Comparison of ENCODE assay signal across 16 cellular contexts in genomic region chr4:98672583-98673281, GRCh38. TPM values are rescaled to one million over a fixed set of nuclear protein-coding genes. Genes with fewer than 3 reads are reported as not detected.
DNase-seq lines count a peak whose midpoint lies in the region; ATAC-seq lines count a peak whose summit lies in the region.
"Had no signal": no experiment of that assay in that cellular context is flagged by ENCODE, and none has a peak within 500 bp of the region (broad histone marks: within the 10 kb centered on the region; RNA-seq: fewer than 3 reads in every experiment).

No MANE protein-coding gene starts in this region.

- intact Hi-C loops in CD4-positive, alpha-beta memory T cell (cut with micrococcal nuclease) = no loop called here

- H3K36me3 Mint-ChIP-seq in CD4-positive, CD25-positive, alpha-beta regulatory T cell = no peaks in the 10 kb centered on the region
- H3K36me3 Mint-ChIP-seq in CD4-positive, alpha-beta memory T cell = no peaks in the 10 kb centered on the region

- no peaks in the 10 kb centered on the region for H3K9me3 ChIP-seq in CD4-positive, CD25-positive, alpha-beta regulatory T cell (ENCODE audit: control insufficient read depth in 2 of 2, low read length in 2 of 2)
- H3K9me3 ChIP-seq in CD4-positive, alpha-beta memory T cell (ENCODE audit: control insufficient read depth in 1 of 2, low read length in 2 of 2) = no peaks in the 10 kb centered on the region
- H3K9me3 ChIP-seq: BLaER1 treated with 17β-estradiol and CSF1 and Interleukin-3, amounts not matched to agents 10 nM and 100 nM; pancreas had no signal

- CTCF ChIA-PET in CD4-positive, alpha-beta memory T cell (lab: Charles Lee; ENCODE audit: partially characterized antibody) = no interaction called here

- H3K27ac ChIP-seq in CD4-positive, CD25-positive, alpha-beta regulatory T cell (ENCODE audit: insufficient read depth, low read length, poor library complexity, severe bottlenecking) = no peak overlapping the region
- no peak overlapping the region for H3K27ac ChIP-seq in CD4-positive, alpha-beta memory T cell (ENCODE audit: low read depth, low read length)
- H3K27ac ChIP-seq: BLaER1 treated with 17β-estradiol and CSF1 and Interleukin-3, amounts not matched to agents 10 nM and 100 nM; pancreas had no signal

- POLR2A ChIA-PET in CD4-positive, alpha-beta memory T cell (lab: Charles Lee; ENCODE audit: partially characterized antibody) = no interaction called here

- H3K27ac Mint-ChIP-seq in CD4-positive, CD25-positive, alpha-beta regulatory T cell = peak overlapping the region in 2 of 3 donors; percentile 8 to 66
- H3K27ac Mint-ChIP-seq in CD4-positive, alpha-beta memory T cell = peak overlapping the region in 1 of 7 donors; percentile 52

- H3K27me3 ChIP-seq in CD4-positive, CD25-positive, alpha-beta regulatory T cell (ENCODE audit: control insufficient read depth, insufficient read depth, low read length) = no peaks in the 10 kb centered on the region
- no peaks in the 10 kb centered on the region for H3K27me3 ChIP-seq in CD4-positive, alpha-beta memory T cell (ENCODE audit: insufficient read depth, low read length)
- H3K27me3 ChIP-seq: BLaER1 treated with 17β-estradiol and CSF1 and Interleukin-3, amounts not matched to agents 10 nM and 100 nM had no signal

- no peak overlapping the region for H3K4me3 ChIP-seq in CD4-positive, CD25-positive, alpha-beta regulatory T cell (ENCODE audit: low read depth, low read length)
- H3K4me3 ChIP-seq in CD4-positive, alpha-beta memory T cell (ENCODE audit: low read length in 2 of 2) = no peak overlapping the region
- H3K4me3 ChIP-seq: BLaER1 treated with 17β-estradiol and CSF1 and Interleukin-3, amounts not matched to agents 10 nM and 100 nM; pancreas had no signal

- H3K36me3 ChIP-seq in CD4-positive, CD25-positive, alpha-beta regulatory T cell (ENCODE audit: control insufficient read depth, insufficient read depth, low read length) = no peaks in the 10 kb centered on the region
- H3K36me3 ChIP-seq in CD4-positive, alpha-beta memory T cell (ENCODE audit: insufficient read depth, low read length) = no peaks in the 10 kb centered on the region
- H3K36me3 ChIP-seq: BLaER1 treated with 17β-estradiol and CSF1 and Interleukin-3, amounts not matched to agents 10 nM and 100 nM; pancreas had no signal

- no peak for DNase-seq in CD4-positive, CD25-positive, alpha-beta regulatory T cell
- peak; percentile 20 for DNase-seq in RPMI7951 (ENCODE audit: low read depth)
- peak; percentile 85 for DNase-seq in left kidney (ENCODE audit: low read depth, low spot score)
- DNase-seq in NOMO-1 treated with DMSO at 0.1 percent for 48 hours (lab: John Stamatoyannopoulos, UW; ENCODE audit: unreplicated experiment) = no peak
- DNase-seq in NCI-H2029 (lab: John Stamatoyannopoulos, UW) = no peak
- DNase-seq in CD4-positive, alpha-beta memory T cell = no peak
- DNase-seq: activated CD4-positive, alpha-beta T cell treated with anti-CD3 and anti-CD28 coated beads for 4 hours; DMS79; left cardiac atrium; pancreas; trophoblast cell had no signal

- no peaks in the 10 kb centered on the region for H3K27me3 Mint-ChIP-seq in CD4-positive, CD25-positive, alpha-beta regulatory T cell
- no peaks in the 10 kb centered on the region for H3K27me3 Mint-ChIP-seq in CD4-positive, alpha-beta memory T cell

- H3K4me3 Mint-ChIP-seq in CD4-positive, CD25-positive, alpha-beta regulatory T cell = peak overlapping the region in 1 of 4 donors; percentile 6
- peak overlapping the region in 2 of 8 donors; percentile 1 to 13 for H3K4me3 Mint-ChIP-seq in CD4-positive, alpha-beta memory T cell

- no peaks in the 10 kb centered on the region for H3K4me1 ChIP-seq in CD4-positive, CD25-positive, alpha-beta regulatory T cell (ENCODE audit: control insufficient read depth, insufficient read depth, low read length, poor library complexity, severe bottlenecking)
- H3K4me1 ChIP-seq in CD4-positive, alpha-beta memory T cell (ENCODE audit: insufficient read depth, low read length) = peaks cover 6% of the 10 kb centered on the region
- H3K4me1 ChIP-seq: BLaER1 treated with 17β-estradiol and CSF1 and Interleukin-3, amounts not matched to agents 10 nM and 100 nM; pancreas had no signal

- ATAC-seq in CD4-positive, CD25-positive, alpha-beta regulatory T cell (ENCODE audit: low read depth in 2 of 2) = no peak
- ATAC-seq in GM21381 (IDR thresholded peaks at IDR 0.05; ENCODE audit: unreplicated experiment) (peak; percentile 46), HG03139 (IDR thresholded peaks at IDR 0.05; ENCODE audit: unreplicated experiment) (no peak)
- ATAC-seq: HepG2, left cardiac atrium, pancreas, Right ventricle myocardium inferior had no signal

- H3K9me3 Mint-ChIP-seq in CD4-positive, CD25-positive, alpha-beta regulatory T cell = peaks cover 0 to 4% (median 0%) of the 10 kb centered on the region in 7 donors
- H3K9me3 Mint-ChIP-seq in CD4-positive, alpha-beta memory T cell = no peaks in the 10 kb centered on the region

- H3K4me1 Mint-ChIP-seq in CD4-positive, CD25-positive, alpha-beta regulatory T cell = peaks cover 2 to 14% (median 8%) of the 10 kb centered on the region in 4 donors
- peaks cover 6 to 17% (median 10%) of the 10 kb centered on the region in 4 donors for H3K4me1 Mint-ChIP-seq in CD4-positive, alpha-beta memory T cell

RNA-seq across cellular contexts. Expression of gene TSPAN5, which starts 14.3 kb away (rescaled TPM):
- total RNA-seq in CD4-positive, CD25-positive, alpha-beta regulatory T cell = 21.2 TPM
- 10 to 100 TPM; 38.8 to 52.7 (median 43.9) TPM for polyA plus RNA-seq in CD4-positive, CD25-positive, alpha-beta regulatory T cell
- 25.2 and 26.6 TPM in 2 replicates for total RNA-seq in RPMI7951 (2014; rRNA removed; shearing (Covaris generic))
- total RNA-seq in CD4-positive, alpha-beta memory T cell = 10 to 100 TPM; 16.8 to 17.4 TPM
- 10 to 100 TPM; 34.0 to 40.4 TPM for polyA plus RNA-seq in CD4-positive, alpha-beta memory T cell

Comparison
In these comparisons a context has a peak if more than half of its experiments do, and no peak if none do; other contexts are left out.
1. DNase-seq: peak in RPMI7951 (single experiment) and left kidney (single experiment); none in CD4-positive, CD25-positive, alpha-beta regulatory T cell (0 of 3), NOMO-1 treated with DMSO at 0.1 percent for 48 hours (single experiment), NCI-H2029 (single experiment) and CD4-positive, alpha-beta memory T cell (0 of 5).